Comparison of ENCODE assay signal across 24 cellular contexts in the genomic region with DNA sequence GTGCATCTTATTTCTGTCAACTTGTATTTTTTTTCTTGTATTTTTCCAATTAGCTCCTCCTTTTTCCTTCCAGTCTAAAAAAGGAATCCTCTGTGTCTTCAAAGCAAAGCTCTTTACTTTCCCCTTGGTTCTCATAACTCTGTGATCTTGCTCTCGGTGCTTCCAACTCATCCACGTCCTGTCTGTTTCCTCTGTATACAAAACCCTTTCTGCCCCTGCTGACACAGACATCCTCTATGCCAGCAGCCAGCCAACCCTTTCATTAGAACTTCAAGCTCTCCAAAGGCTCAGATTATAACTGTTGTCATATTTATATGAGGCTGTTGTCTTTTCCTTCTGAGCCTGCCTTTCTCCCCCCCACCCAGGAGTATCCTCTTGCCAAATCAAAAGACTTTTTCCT. TPM values are rescaled to one million over a fixed set of nuclear protein-coding genes. Genes with fewer than 3 reads are reported as not detected.
DNase-seq lines count a peak whose midpoint lies in the region; ATAC-seq, FAIRE-seq and TF ChIP-seq lines count a peak whose summit lies in the region.
"Had no signal": no experiment of that assay in that cellular context is flagged by ENCODE, and none has a peak within 500 bp of the region (broad histone marks: within the 10 kb centered on the region; RNA-seq: fewer than 3 reads in every experiment).

No MANE protein-coding gene starts in this region.

- no peak overlapping the region for H3K9ac ChIP-seq in endothelial cell of umbilical vein (replicated peaks; ENCODE audit: extremely low read depth, insufficient read depth, low read length)
- H3K9ac ChIP-seq: BLaER1 had no signal

- no peak for TF ChIP-seq POLR2A in endothelial cell of umbilical vein (IDR thresholded peaks at IDR 0.05; ENCODE audit: low read depth, low read length)

- H3K9me3 ChIP-seq in endothelial cell of umbilical vein (replicated peaks; ENCODE audit: control insufficient read depth, insufficient read depth, low read length), result no peaks in the 10 kb centered on the region
- H3K9me3 ChIP-seq: Caco-2 had no signal

- no peak for TF ChIP-seq CTCF in endothelial cell of umbilical vein (IDR thresholded peaks at IDR 0.05; ENCODE audit: extremely low read depth in 1 of 2, insufficient read depth in 1 of 2, low read depth in 1 of 2, low read length in 2 of 2)

- H3K4me2 ChIP-seq in endothelial cell of umbilical vein (ENCODE audit: insufficient read depth, low read length), result no peak overlapping the region
- H3K4me2 ChIP-seq: BLaER1 had no signal

- no TSS peak for BruUV-seq in endothelial cell of umbilical vein (replicated peaks; lab: Mats Ljungman, UMichigan)

- no peaks in the 10 kb centered on the region for H3K27me3 ChIP-seq in endothelial cell of umbilical vein (ENCODE audit: control insufficient read depth in 2 of 2, insufficient read depth in 2 of 2, low read length in 2 of 2)
- H3K27me3 ChIP-seq: BLaER1 had no signal

- no peaks in the 10 kb centered on the region for H3K36me3 ChIP-seq in endothelial cell of umbilical vein (ENCODE audit: control insufficient read depth in 2 of 2, extremely low read depth in 1 of 2, insufficient read depth in 2 of 2, low read length in 2 of 2)
- H3K36me3 ChIP-seq: HAP-1 had no signal

- peak; percentile 65 for FAIRE-seq in endothelial cell of umbilical vein (lab: Jason Lieb, UNC)
- FAIRE-seq: A204.1, G401.6, GM12892, H54 had no signal

- no peaks in the 10 kb centered on the region for H3K27me3 Mint-ChIP-seq in activated CD4-positive, alpha-beta T cell treated with anti-CD3 and anti-CD28 coated beads, Interleukin-2, amount 10 ng/mL, durations not matched to agents 24 days and 14 days
- H3K27me3 Mint-ChIP-seq in activated CD4-positive, alpha-beta T cell treated with anti-CD3 and anti-CD28 coated beads for 36 hours, result no peaks in the 10 kb centered on the region
- no peaks in the 10 kb centered on the region for H3K27me3 Mint-ChIP-seq in central memory CD8-positive, alpha-beta T cell
- H3K27me3 Mint-ChIP-seq: B cell; CD4-positive, CD25-positive, alpha-beta regulatory T cell had no signal

- intact Hi-C loops in activated CD4-positive, alpha-beta T cell treated with anti-CD3 and anti-CD28 coated beads, Interleukin-2, amount 10 ng/mL, durations not matched to agents 24 days and 14 days (cut with micrococcal nuclease), result no loop called here
- intact Hi-C loops in activated CD4-positive, alpha-beta T cell treated with anti-CD3 and anti-CD28 coated beads for 36 hours (cut with DNase I, micrococcal nuclease), result no loop called here
- intact Hi-C loops in endothelial cell of umbilical vein (cut with micrococcal nuclease), result no loop called here

- H3K9me3 Mint-ChIP-seq in activated CD4-positive, alpha-beta T cell treated with anti-CD3 and anti-CD28 coated beads, Interleukin-2, amount 10 ng/mL, durations not matched to agents 24 days and 14 days, result peaks cover 7% of the 10 kb centered on the region
- H3K9me3 Mint-ChIP-seq in activated CD4-positive, alpha-beta T cell treated with anti-CD3 and anti-CD28 coated beads for 36 hours (ENCODE audit: low read depth), result peaks cover 17% of the 10 kb centered on the region
- H3K9me3 Mint-ChIP-seq in central memory CD8-positive, alpha-beta T cell, result peaks cover 8% of the 10 kb centered on the region

- no peaks in the 10 kb centered on the region for H3K9me1 ChIP-seq in endothelial cell of umbilical vein (replicated peaks; ENCODE audit: control insufficient read depth, extremely low read depth, insufficient read depth, low read length)

- no peak overlapping the region for H2AFZ ChIP-seq in endothelial cell of umbilical vein (ENCODE audit: low read depth, low read length)

- H4K20me1 ChIP-seq in endothelial cell of umbilical vein (replicated peaks; ENCODE audit: control insufficient read depth, extremely low read depth, insufficient read depth, low read length), result no peaks in the 10 kb centered on the region
- H4K20me1 ChIP-seq: BLaER1 had no signal

- H3K4me3 ChIP-seq in endothelial cell of umbilical vein (replicated peaks in 1 of 3; ENCODE audit: insufficient read depth in 1 of 3, low read depth in 1 of 3, low read length in 3 of 3), result no peak overlapping the region
- H3K4me3 ChIP-seq: BLaER1, HAP-1 had no signal

- H3K4me1 ChIP-seq in endothelial cell of umbilical vein (ENCODE audit: control insufficient read depth, extremely low read depth, insufficient read depth, low read length), result peaks cover 22% of the 10 kb centered on the region
- H3K4me1 ChIP-seq: BLaER1, Caco-2, HAP-1 had no signal

- CTCF ChIA-PET in activated CD4-positive, alpha-beta T cell treated with anti-CD3 and anti-CD28 coated beads for 36 hours (lab: Charles Lee), result interaction anchor here (0.6 to 0.8 kb wide), 3 partner anchors 18 to 65 kb away, joined by 3 to 8 read pairs (median 4); no protein-coding TSS in a partner anchor
- CTCF ChIA-PET in endothelial cell of umbilical vein (lab: Charles Lee), result interaction anchor here (0.7 to 9.0 kb wide), 6 partner anchors 9 to 26 kb away, joined by 3 to 177 read pairs (median 8); no protein-coding TSS in a partner anchor

- H3K79me2 ChIP-seq in endothelial cell of umbilical vein (ENCODE audit: control insufficient read depth, insufficient read depth, low read length), result no peaks in the 10 kb centered on the region

- peaks cover 63% of the 10 kb centered on the region for H3K36me3 Mint-ChIP-seq in activated CD4-positive, alpha-beta T cell treated with anti-CD3 and anti-CD28 coated beads, Interleukin-2, amount 10 ng/mL, durations not matched to agents 24 days and 14 days (ENCODE audit: low read depth)
- H3K36me3 Mint-ChIP-seq in activated CD4-positive, alpha-beta T cell treated with anti-CD3 and anti-CD28 coated beads for 36 hours (ENCODE audit: low read depth), result peaks cover 64% of the 10 kb centered on the region
- H3K36me3 Mint-ChIP-seq in central memory CD8-positive, alpha-beta T cell (ENCODE audit: insufficient read depth), result peaks cover 42% of the 10 kb centered on the region

- no peak for DNase-seq in activated CD4-positive, alpha-beta T cell treated with anti-CD3 and anti-CD28 coated beads, Interleukin-2, amount 10 ng/mL, durations not matched to agents 24 days and 14 days
- DNase-seq in activated CD4-positive, alpha-beta T cell treated with anti-CD3 and anti-CD28 coated beads for 36 hours, result no peak
- DNase-seq in central memory CD8-positive, alpha-beta T cell (ENCODE audit: low spot score in 2 of 2), result no peak
- DNase-seq in endothelial cell of umbilical vein (ENCODE audit: low read depth, low spot score) (peak; percentile 40), lung microvascular endothelial cell (ENCODE audit: low read depth in 2 of 2) (peak; percentile 75 to 86), anterior cingulate cortex (lab: John Stamatoyannopoulos, UW) (no peak), KG1 (lab: John Stamatoyannopoulos, UW) (no peak), putamen (ENCODE audit: low spot score) (no peak)
- DNase-seq: Caco-2; CD4-positive, CD25-positive, alpha-beta regulatory T cell; CD8-positive, alpha-beta T cell; DMS153; DND-41; GOT3; HFFc6 had no signal

- peak overlapping the region; percentile 18 for H3K27ac Mint-ChIP-seq in activated CD4-positive, alpha-beta T cell treated with anti-CD3 and anti-CD28 coated beads, Interleukin-2, amount 10 ng/mL, durations not matched to agents 24 days and 14 days
- H3K27ac Mint-ChIP-seq in activated CD4-positive, alpha-beta T cell treated with anti-CD3 and anti-CD28 coated beads for 36 hours, result no peak overlapping the region
- peak overlapping the region; percentile 8 for H3K27ac Mint-ChIP-seq in central memory CD8-positive, alpha-beta T cell (ENCODE audit: low read depth)
- H3K27ac Mint-ChIP-seq: B cell; CD8-positive, alpha-beta T cell; HFFc6 had no signal

- no peak overlapping the region for H3K27ac ChIP-seq in endothelial cell of umbilical vein (ENCODE audit: insufficient read depth, low read depth, low read length)
- H3K27ac ChIP-seq: 22Rv1, BLaER1, C4-2B had no signal

- peaks cover 4% of the 10 kb centered on the region for H3K4me1 Mint-ChIP-seq in activated CD4-positive, alpha-beta T cell treated with anti-CD3 and anti-CD28 coated beads, Interleukin-2, amount 10 ng/mL, durations not matched to agents 24 days and 14 days
- no peaks in the 10 kb centered on the region for H3K4me1 Mint-ChIP-seq in activated CD4-positive, alpha-beta T cell treated with anti-CD3 and anti-CD28 coated beads for 36 hours
- H3K4me1 Mint-ChIP-seq in central memory CD8-positive, alpha-beta T cell, result no peaks in the 10 kb centered on the region
- H3K4me1 Mint-ChIP-seq: B cell had no signal

- dilution Hi-C loops in endothelial cell of umbilical vein (cut with MboI; ENCODE audit: extremely low pct_ligation_motif_present, low sequenced_read_pairs), result no loop called here

- H3K4me3 Mint-ChIP-seq in activated CD4-positive, alpha-beta T cell treated with anti-CD3 and anti-CD28 coated beads, Interleukin-2, amount 10 ng/mL, durations not matched to agents 24 days and 14 days, result no peak overlapping the region
- no peak overlapping the region for H3K4me3 Mint-ChIP-seq in activated CD4-positive, alpha-beta T cell treated with anti-CD3 and anti-CD28 coated beads for 36 hours
- no peak overlapping the region for H3K4me3 Mint-ChIP-seq in central memory CD8-positive, alpha-beta T cell
- H3K4me3 Mint-ChIP-seq: B cell; CD8-positive, alpha-beta T cell; HFFc6 had no signal

- POLR2A ChIA-PET in activated CD4-positive, alpha-beta T cell treated with anti-CD3 and anti-CD28 coated beads for 36 hours (lab: Charles Lee), result no interaction called here
- POLR2A ChIA-PET in endothelial cell of umbilical vein (lab: Charles Lee), result no interaction called here

- ATAC-seq in activated CD4-positive, alpha-beta T cell treated with anti-CD3 and anti-CD28 coated beads for 36 hours, result no peak
- no peak for ATAC-seq in central memory CD8-positive, alpha-beta T cell (replicated peaks; ENCODE audit: extremely low read depth, poor library complexity, severe bottlenecking)
- ATAC-seq: CD8-positive, alpha-beta T cell had no signal

RNA-seq across cellular contexts. Expression of a gene that starts 32.4 kb away (rescaled TPM):
- 111 and 118 TPM in 2 replicates for total RNA-seq in activated CD4-positive, alpha-beta T cell treated with anti-CD3 and anti-CD28 coated beads, Interleukin-2, amount 10 ng/mL, durations not matched to agents 24 days and 14 days
- 100 to 1,000 TPM; 148 to 278 TPM for total RNA-seq in activated CD4-positive, alpha-beta T cell treated with anti-CD3 and anti-CD28 coated beads for 36 hours
- 2.4 and 3.1 TPM in 2 replicates for total RNA-seq in endothelial cell of umbilical vein
- polyA plus RNA-seq in endothelial cell of umbilical vein, result 1.3 and 1.7 TPM in 2 replicates
- 1.5 and 1.6 TPM in 2 replicates for polyA plus RNA-seq in endothelial cell of umbilical vein (2011; cell fraction: cytosol; rRNA removed)
- polyA plus RNA-seq in endothelial cell of umbilical vein (2011; cell fraction: nucleus; rRNA removed), result 1.0 and 1.4 TPM in 2 replicates
- 5.5 and 6.4 TPM in 2 replicates for polyA plus RNA-seq in endothelial cell of umbilical vein (2012)
- polyA minus RNA-seq in endothelial cell of umbilical vein, result 4.2 and 5.3 TPM in 2 replicates
- not detected for polyA minus RNA-seq in endothelial cell of umbilical vein (2011; cell fraction: cytosol; rRNA and poly(A)+ RNA removed)
- polyA minus RNA-seq in endothelial cell of umbilical vein (2011; cell fraction: nucleus; rRNA and poly(A)+ RNA removed), result 1.9 and 2.5 TPM in 2 replicates
- total RNA-seq in lung microvascular endothelial cell, result 0.60 and 3.3 TPM in 2 replicates

RNA-seq across cellular contexts. Expression of a gene that starts 45.8 kb away (rescaled TPM):
- 0.09 and 0.21 TPM in 2 replicates for total RNA-seq in activated CD4-positive, alpha-beta T cell treated with anti-CD3 and anti-CD28 coated beads, Interleukin-2, amount 10 ng/mL, durations not matched to agents 24 days and 14 days
- 10 to 100 TPM; 12.0 to 12.9 TPM for total RNA-seq in activated CD4-positive, alpha-beta T cell treated with anti-CD3 and anti-CD28 coated beads for 36 hours
- total RNA-seq in endothelial cell of umbilical vein (0.14 and 0.22 TPM in 2 replicates), lung microvascular endothelial cell (0.65 and 4.6 TPM in 2 replicates)
- 0.06 and 0.11 TPM in 2 replicates for polyA plus RNA-seq in endothelial cell of umbilical vein
- polyA plus RNA-seq in endothelial cell of umbilical vein (2011; cell fraction: cytosol; rRNA removed), result 0.04 and 0.08 TPM in 2 replicates
- polyA plus RNA-seq in endothelial cell of umbilical vein (2011; cell fraction: nucleus; rRNA removed), result 0.04 and 0.10 TPM in 2 replicates
- polyA plus RNA-seq in endothelial cell of umbilical vein (2012), result 0.08 and 0.42 TPM in 2 replicates
- polyA minus RNA-seq in endothelial cell of umbilical vein, result 0.19 TPM in 1 of 2 replicates, not detected in the other
- not detected for polyA minus RNA-seq in endothelial cell of umbilical vein (2011; cell fraction: cytosol; rRNA and poly(A)+ RNA removed)
- polyA minus RNA-seq in endothelial cell of umbilical vein (2011; cell fraction: nucleus; rRNA and poly(A)+ RNA removed), result 0.48 TPM in 1 of 2 replicates, not detected in the other
- total RNA-seq: Caco-2, HFFc6 had no signal

Comparison
In these comparisons a context has a peak if more than half of its experiments do, and no peak if none do; other contexts are left out.
1. DNase-seq: peak in endothelial cell of umbilical vein (single experiment) and lung microvascular endothelial cell (2 of 2); none in activated CD4-positive, alpha-beta T cell treated with anti-CD3 and anti-CD28 coated beads, Interleukin-2, amount 10 ng/mL, durations not matched to agents 24 days and 14 days (single experiment), activated CD4-positive, alpha-beta T cell treated with anti-CD3 and anti-CD28 coated beads for 36 hours (single experiment), central memory CD8-positive, alpha-beta T cell (0 of 2), anterior cingulate cortex (0 of 58), KG1 (single experiment) and putamen (single experiment).
2. RNA of a gene that starts 32.4 kb away (total RNA-seq): 148 to 278 TPM in activated CD4-positive, alpha-beta T cell treated with anti-CD3 and anti-CD28 coated beads for 36 hours and 111 to 118 TPM in activated CD4-positive, alpha-beta T cell treated with anti-CD3 and anti-CD28 coated beads, Interleukin-2, amount 10 ng/mL, durations not matched to agents 24 days and 14 days; 2.4 to 3.1 TPM in endothelial cell of umbilical vein and 0.60 to 3.3 TPM in lung microvascular endothelial cell; every median in the first group is over 10 times any median in the second.